In the genomic region with DNA sequence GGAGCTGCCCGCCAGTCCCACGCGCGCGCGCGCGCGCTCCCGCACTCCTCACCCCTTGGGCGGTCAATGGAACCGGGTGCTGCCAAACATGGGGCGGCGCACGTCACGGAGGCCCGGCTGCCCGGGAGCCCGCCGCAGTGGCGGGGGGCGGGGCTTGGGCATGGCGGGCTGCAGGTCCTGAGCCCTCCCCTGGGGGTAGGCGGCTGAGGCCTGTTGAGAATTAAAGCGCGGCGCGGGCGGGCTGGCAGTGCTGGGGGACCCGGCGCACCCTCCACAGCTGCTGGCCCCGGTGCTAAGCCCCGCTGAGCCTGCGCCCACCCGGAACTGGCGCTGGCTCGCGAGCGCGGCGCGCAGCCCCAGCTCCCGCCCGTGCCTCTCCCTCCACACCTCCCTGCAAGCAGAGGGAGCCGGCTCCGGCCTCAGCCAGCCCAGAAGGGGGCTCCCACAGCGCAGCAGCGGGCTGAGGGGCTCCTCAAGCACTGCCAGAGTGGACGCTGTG, we compare ENCODE assay signal across 2 cellular contexts.
TF ChIP-seq lines count a peak whose summit lies in the region.

No MANE protein-coding gene starts in this region.

TF ChIP-seq in GM23338, 12 proteins besides CTCF, POLR2A, EP300 and RAD21:
- no peak for TF ChIP-seq ZNF331 (CRISPR knock-in tag; IDR thresholded peaks at IDR 0.05; ENCODE audit: low read depth)
- no peak for TF ChIP-seq STAT1 (IDR thresholded peaks at IDR 0.05; ENCODE audit: unreplicated experiment)
- TF ChIP-seq ZNF114 (CRISPR knock-in tag; IDR thresholded peaks at IDR 0.05), result no peak
- TF ChIP-seq EZH2 (IDR thresholded peaks at IDR 0.05; ENCODE audit: low read depth, unreplicated experiment), result no peak

TF ChIP-seq in H1, 55 proteins besides CTCF, POLR2A, EP300 and RAD21:
- TF ChIP-seq TAF7 (optimal IDR thresholded peaks at IDR 0.05; ENCODE audit: borderline replicate concordance, low read depth, low read length) (no peak), CBX8 (IDR thresholded peaks at IDR 0.05; ENCODE audit: borderline replicate concordance, low read depth, low read length) (no peak), RFX5 (IDR thresholded peaks at IDR 0.05; ENCODE audit: borderline replicate concordance, low read depth, low read length) (no peak), FOSL1 (IDR thresholded peaks at IDR 0.05; ENCODE audit: insufficient read depth, low read depth, low read length) (no peak), BRCA1 (IDR thresholded peaks at IDR 0.05; ENCODE audit: low read depth, low read length) (no peak), SIN3A (conservative IDR thresholded peaks at IDR 0.05 in 1 of 2, IDR thresholded peaks at IDR 0.05 in 1 of 2; ENCODE audit: low read depth in 1 of 2, low read length in 2 of 2) (no peak), YY1 (IDR thresholded peaks at IDR 0.05; ENCODE audit: low read depth, low read length) (no peak), SUZ12 (IDR thresholded peaks at IDR 0.05; ENCODE audit: low read length) (no peak), CHD1 (IDR thresholded peaks at IDR 0.05; ENCODE audit: low read depth, low read length) (no peak), SRF (IDR thresholded peaks at IDR 0.05; ENCODE audit: low read depth, low read length) (no peak), ASH2L (IDR thresholded peaks at IDR 0.05; ENCODE audit: low read length) (no peak), KDM5A (IDR thresholded peaks at IDR 0.05; ENCODE audit: low read length) (no peak), POLR2AphosphoS5 (IDR thresholded peaks at IDR 0.05; ENCODE audit: low read depth, low read length) (no peak)
TF ChIP-seq in H1: peak in this region for 0.
